ENCODE assay signal across 21 cellular contexts in the genomic region with DNA sequence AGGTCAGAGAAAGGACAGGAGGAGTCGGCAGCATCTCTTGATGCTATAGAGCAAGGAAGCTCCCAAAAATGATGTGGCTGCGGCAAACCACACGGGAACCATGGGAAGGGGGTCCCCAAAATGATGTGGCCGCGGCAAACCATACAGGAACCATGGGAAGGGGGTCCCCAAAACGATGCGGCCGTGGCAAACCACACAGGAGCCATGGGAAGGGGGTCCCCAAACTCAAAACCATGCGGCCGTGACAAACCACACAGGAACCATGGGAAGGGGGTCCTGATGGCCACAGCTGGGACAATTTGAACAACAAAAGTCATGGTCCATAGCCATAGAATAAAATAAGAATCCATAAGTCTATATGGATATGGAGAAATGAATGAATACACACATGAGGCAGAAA. TPM values are rescaled to one million over a fixed set of nuclear protein-coding genes. Genes with fewer than 3 reads are reported as not detected.
DNase-seq lines count a peak whose midpoint lies in the region; ATAC-seq lines count a peak whose summit lies in the region.
"Had no signal": no experiment of that assay in that cellular context is flagged by ENCODE, and none has a peak within 500 bp of the region (broad histone marks: within the 10 kb centered on the region; RNA-seq: fewer than 3 reads in every experiment).

No MANE protein-coding gene starts in this region.

- H3K9me3 ChIP-seq in adipocyte (ENCODE audit: control insufficient read depth, low read length) (no peaks in the 10 kb centered on the region), subcutaneous abdominal adipose tissue (ENCODE audit: control insufficient read depth in 5 of 5, low read length in 5 of 5) (no peaks in the 10 kb centered on the region)
- H3K9me3 ChIP-seq: A549, Caco-2 had no signal

- H3K9ac ChIP-seq in adipocyte (ENCODE audit: low read length) = peak overlapping the region; percentile 76
- peak overlapping the region in 2 of 5 donors; percentile 53 to 75 for H3K9ac ChIP-seq in subcutaneous abdominal adipose tissue (ENCODE audit: low read length in 5 of 5)

- H3K4me1 ChIP-seq in adipocyte (ENCODE audit: control insufficient read depth, insufficient read depth, low read length) (peaks cover 30% of the 10 kb centered on the region), subcutaneous abdominal adipose tissue (ENCODE audit: control insufficient read depth in 5 of 5, insufficient read depth in 5 of 5, low read length in 5 of 5) (peaks cover 1 to 35% (median 30%) of the 10 kb centered on the region in 5 donors)
- H3K4me1 ChIP-seq: A549, Caco-2 had no signal

- H3K27me3 ChIP-seq in adipocyte (replicated peaks; ENCODE audit: control insufficient read depth, insufficient read depth, low read length) (no peaks in the 10 kb centered on the region), subcutaneous abdominal adipose tissue (ENCODE audit: control insufficient read depth in 5 of 5, insufficient read depth in 4 of 5, low read length in 5 of 5) (no peaks in the 10 kb centered on the region)

- DNase-seq in adipocyte (ENCODE audit: low read depth) (no peak), posterior vena cava (ENCODE audit: low spot score) (peak; percentile 62), Ammon's horn (ENCODE audit: low spot score) (no peak), NCI-H128 (lab: John Stamatoyannopoulos, UW; ENCODE audit: unreplicated experiment) (no peak)
- no peak for DNase-seq in activated T-cell treated with anti-CD3 and anti-CD28 coated beads, Interleukin-2, amount 50 U/mL, for 1 hour
- DNase-seq: 8988T; ACHN; AML-193; C1 segment of cervical spinal cord; Caco-2; CD4-positive, CD25-positive, alpha-beta regulatory T cell; CD8-positive, alpha-beta T cell; DMS153; DND-41; H9 had no signal

- intact Hi-C loops in posterior vena cava (cut with DNase I) = loop anchor here in 1 of 2 donors (5.0 kb wide), 2 partner anchors 125 to 335 kb away; no protein-coding TSS in a partner anchor

- no peak for ATAC-seq in HG03469 (IDR thresholded peaks at IDR 0.05; ENCODE audit: unreplicated experiment)
- ATAC-seq: A549; CD8-positive, alpha-beta T cell; GM12878; GM23338; HCT116 had no signal

- H3K36me3 ChIP-seq in adipocyte (ENCODE audit: control insufficient read depth, insufficient read depth, low read length, severe bottlenecking) (no peaks in the 10 kb centered on the region), subcutaneous abdominal adipose tissue (ENCODE audit: control insufficient read depth in 5 of 5, insufficient read depth in 5 of 5, low read length in 5 of 5) (no peaks in the 10 kb centered on the region)

- H3K27ac ChIP-seq in subcutaneous abdominal adipose tissue (ENCODE audit: low read depth, low read length) = peak overlapping the region; percentile 96
- H3K27ac ChIP-seq: A549 had no signal

- H3K4me3 ChIP-seq in adipocyte (ENCODE audit: low read length) (peak overlapping the region; percentile 26), subcutaneous abdominal adipose tissue (ENCODE audit: low read depth in 1 of 5, low read length in 5 of 5) (no peak overlapping the region)
- H3K4me3 ChIP-seq: A549, GM12878, GM23338 had no signal

RNA-seq across cellular contexts. Expression of gene GLI2, which starts 58.4 kb away (rescaled TPM):
- 10 to 100 TPM; 13.0 to 21.1 TPM for total RNA-seq in posterior vena cava
- total RNA-seq: CD4-positive, CD25-positive, alpha-beta regulatory T cell; CD8-positive, alpha-beta T cell; GM12878 had no signal
